In genomic region chr3:45053805-45054195, GRCh38 we compare ENCODE assay signal across 12 cellular contexts. TPM values are rescaled to one million over a fixed set of nuclear protein-coding genes. Genes with fewer than 3 reads are reported as not detected.
A peak's percentile ranks its signal among the peaks of the same experiment; 100 is the strongest.
DNase-seq lines count a peak whose midpoint lies in the region; ATAC-seq and TF ChIP-seq lines count a peak whose summit lies in the region.
"Not testable (repeated sequence)": the region's sequence is repeated elsewhere in the genome, so short reads cannot be mapped to it uniquely, and the experiment has no call there.
"Had no signal": no experiment of that assay in that cellular context is flagged by ENCODE, and none has a peak within 500 bp of the region (broad histone marks: within the 10 kb centered on the region; RNA-seq: fewer than 3 reads in every experiment).

No MANE protein-coding gene starts in this region.

- H4K20me1 ChIP-seq in GM23248 (ENCODE audit: insufficient read depth); IMR-90 (ENCODE audit: insufficient read depth, low read length): not testable (repeated sequence)

- H3K4ac ChIP-seq in IMR-90 (ENCODE audit: low read depth, low read length) = peak overlapping the region; percentile 81

- H3K9me3 Mint-ChIP-seq in activated CD4-positive, alpha-beta memory T cell treated with anti-CD3 and anti-CD28 coated beads for 36 hours = not testable (repeated sequence)
- H3K9me3 Mint-ChIP-seq in MCF 10A (ENCODE audit: unreplicated experiment) = peaks cover 10% of the 10 kb centered on the region

- not testable (repeated sequence) for H3K36me3 ChIP-seq in ACC112 (ENCODE audit: insufficient read depth, low read length); GM23248 (ENCODE audit: low read depth); IMR-90 (ENCODE audit: control insufficient read depth, insufficient read depth, low read length); RWPE2 (ENCODE audit: low read depth); esophagus muscularis mucosa; neutrophil

- H3K4me2 ChIP-seq in GM23248 (ENCODE audit: unreplicated experiment) = peak overlapping the region; percentile 64
- not testable (repeated sequence) for H3K4me2 ChIP-seq in IMR-90 (ENCODE audit: low read depth, low read length)

- not testable (repeated sequence) for TF ChIP-seq RAD21 in IMR-90 (IDR thresholded peaks at IDR 0.05; ENCODE audit: low read length)

- not testable (repeated sequence) for TF ChIP-seq EP300 in esophagus muscularis mucosa (IDR thresholded peaks at IDR 0.05)

- H3K23ac ChIP-seq in IMR-90 (ENCODE audit: low read depth, low read length) = peak overlapping the region; percentile 25; the same call in 1 of the 2 replicates

- not testable (repeated sequence) for DNase-seq in GM23248; IMR-90; RWPE2 (ENCODE audit: low spot score); MCF 10A (ENCODE audit: unreplicated experiment); esophagus muscularis mucosa (ENCODE audit: extremely low spot score)
- peak; percentile 16 for DNase-seq in activated CD4-positive, alpha-beta memory T cell treated with anti-CD3 and anti-CD28 coated beads for 36 hours

- H3K27me3 ChIP-seq in ACC112 (ENCODE audit: insufficient read depth, low read length); GM23248 (replicated peaks; ENCODE audit: insufficient read depth); IMR-90 (ENCODE audit: control insufficient read depth, insufficient read depth, low read length); RWPE2 (ENCODE audit: insufficient read depth, poor library complexity, severe bottlenecking); esophagus muscularis mucosa; neutrophil: not testable (repeated sequence)

- peak overlapping the region; percentile 94; the same call in 1 of the 2 replicates for H2AK5ac ChIP-seq in IMR-90 (ENCODE audit: low read depth, low read length)

- H2BK15ac ChIP-seq in IMR-90 (ENCODE audit: low read depth, low read length) = 0 out of 3 replicates have a peak overlapping the region, but pooled peaks have one; percentile 92

- peak overlapping the region; percentile 96; the same call in 1 of the 2 replicates for H3K18ac ChIP-seq in IMR-90 (ENCODE audit: low read depth, low read length)

- H4K8ac ChIP-seq in IMR-90 (ENCODE audit: low read depth in 2 of 2, low read length in 2 of 2) = peak overlapping the region; percentile 51 to 78

- not testable (repeated sequence) for H3K27me3 Mint-ChIP-seq in activated CD4-positive, alpha-beta memory T cell treated with anti-CD3 and anti-CD28 coated beads for 36 hours; MCF 10A (ENCODE audit: insufficient read depth, unreplicated experiment)

- peak overlapping the region; percentile 99 for H2BK120ac ChIP-seq in IMR-90 (ENCODE audit: low read depth, low read length)

- BruUV-seq in IMR-90 (replicated peaks; lab: Mats Ljungman, UMichigan); MCF 10A (replicated peaks; lab: Mats Ljungman, UMichigan): not testable (repeated sequence)

- H3K27ac ChIP-seq in ACC112 (ENCODE audit: low read depth, low read length) (peak overlapping the region; percentile 88), GM23248 (peak overlapping the region; percentile 83), IMR-90 (ENCODE audit: insufficient read depth, low read length) (peak overlapping the region; percentile 84; the same call in 1 of the 2 replicates), RWPE2 (ENCODE audit: poor library complexity, severe bottlenecking) (peak overlapping the region; percentile 64), esophagus muscularis mucosa (replicated peaks in 1 of 4) (peak overlapping the region in 3 of 4 donors; percentile 23 to 85 (median 69)), neutrophil (peak overlapping the region; percentile 81)

- H4K91ac ChIP-seq in IMR-90 (ENCODE audit: insufficient read depth, low read depth, low read length) = peak overlapping the region; percentile 85

- not testable (repeated sequence) for TF ChIP-seq CTCF in IMR-90 (conservative IDR thresholded peaks at IDR 0.05; ENCODE audit: low read depth, low read length); RWPE2 (IDR thresholded peaks at IDR 0.05; ENCODE audit: poor library complexity, severe bottlenecking); MCF 10A (IDR thresholded peaks at IDR 0.05; ENCODE audit: unreplicated experiment); esophagus muscularis mucosa (IDR thresholded peaks at IDR 0.05); neutrophil (IDR thresholded peaks at IDR 0.05)

- POLR2A ChIA-PET in IMR-90 (lab: Charles Lee; ENCODE audit: unreplicated experiment); activated CD4-positive, alpha-beta memory T cell treated with anti-CD3 and anti-CD28 coated beads for 36 hours (lab: Charles Lee): not testable (repeated sequence)
- POLR2A ChIA-PET in MCF 10A (lab: Yijun Ruan, JAX) = interaction anchor here (0.6 to 4.2 kb wide), 9 partner anchors 11 to 602 kb away, joined by 3 to 37 read pairs (median 4); partner anchors contain the start of gene CDCP1

- peak overlapping the region; percentile 90; the same call in 1 of the 2 replicates for H2BK20ac ChIP-seq in IMR-90 (ENCODE audit: low read depth, low read length)

- H3K9me1 ChIP-seq in IMR-90 (ENCODE audit: insufficient read depth, low read length) = peaks cover 19% of the 10 kb centered on the region

- dilution Hi-C loops in IMR-90 (cut with HindIII; ENCODE audit: low sequenced_read_pairs, unreplicated experiment) = not testable (repeated sequence)

- H2AK9ac ChIP-seq in IMR-90 (replicated peaks; ENCODE audit: low read depth, low read length, poor library complexity) = not testable (repeated sequence)

- H3K14ac ChIP-seq in IMR-90 (replicated peaks; ENCODE audit: low read depth, low read length) = peak overlapping the region; percentile 57

- ATAC-seq in IMR-90 (ENCODE audit: low read depth); RWPE2 (ENCODE audit: low read depth): not testable (repeated sequence)

- WGBS in GM23248 (ENCODE audit: low coverage in 1 of 2, low lambda C conversion rate in 2 of 2, missing lambda C conversion rate in 2 of 2), 2 experiments = 19 to 24% methylated on average over 1 of the region's 1 CpG
- WGBS in IMR-90 (ENCODE audit: extremely low coverage in 2 of 2, insufficient read length in 1 of 2), 2 experiments = no CpG with 5 or more reads among the region's 1 CpG
- WGBS in esophagus muscularis mucosa = 55% methylated on average over 1 of the region's 1 CpG

- H3K9me3 ChIP-seq in GM23248 (ENCODE audit: low read depth); IMR-90 (ENCODE audit: control insufficient read depth, insufficient read depth, low read length); RWPE2 (ENCODE audit: severe bottlenecking); esophagus muscularis mucosa; neutrophil: not testable (repeated sequence)

- not testable (repeated sequence) for H3K27ac Mint-ChIP-seq in activated CD4-positive, alpha-beta memory T cell treated with anti-CD3 and anti-CD28 coated beads for 36 hours
- peak overlapping the region; percentile 43 for H3K27ac Mint-ChIP-seq in MCF 10A (ENCODE audit: low read depth, unreplicated experiment)

- CTCF ChIA-PET in IMR-90 (lab: Yijun Ruan, JAX) (interaction anchor here (2.5 kb wide), 1 partner anchor 12 kb away, joined by 6 read pairs; no protein-coding TSS in a partner anchor), MCF 10A (lab: Yijun Ruan, JAX) (interaction anchor here (0.6 to 5.5 kb wide), 8 partner anchors 9 to 608 kb away, joined by 3 to 26 read pairs (median 6); no protein-coding TSS in a partner anchor)
- CTCF ChIA-PET in activated CD4-positive, alpha-beta memory T cell treated with anti-CD3 and anti-CD28 coated beads for 36 hours (lab: Charles Lee) = interaction anchor here (3.4 to 4.3 kb wide), 3 partner anchors 11 to 157 kb away, joined by 18 to 25 read pairs (median 22); no protein-coding TSS in a partner anchor

- H3K36me3 Mint-ChIP-seq in activated CD4-positive, alpha-beta memory T cell treated with anti-CD3 and anti-CD28 coated beads for 36 hours; MCF 10A (ENCODE audit: insufficient read depth, unreplicated experiment): not testable (repeated sequence)

- H3K4me1 ChIP-seq in ACC112 (ENCODE audit: control insufficient read depth, insufficient read depth, low read length, unreplicated experiment) (peaks cover 52% of the 10 kb centered on the region), GM23248 (ENCODE audit: insufficient read depth) (peaks cover 51% of the 10 kb centered on the region), IMR-90 (ENCODE audit: control insufficient read depth, insufficient read depth, low read length) (peaks cover 19% of the 10 kb centered on the region), RWPE2 (ENCODE audit: insufficient read depth, poor library complexity, severe bottlenecking) (peaks cover 45% of the 10 kb centered on the region), esophagus muscularis mucosa (peaks cover 20 to 48% (median 47%) of the 10 kb centered on the region in 4 donors), neutrophil (ENCODE audit: control insufficient read depth in 1 of 2, insufficient read depth in 1 of 2, low read depth in 1 of 2, low read length in 1 of 2) (peaks cover 33 to 53% of the 10 kb centered on the region in 2 experiments)

- peaks cover 18% of the 10 kb centered on the region for H3K4me1 Mint-ChIP-seq in activated CD4-positive, alpha-beta memory T cell treated with anti-CD3 and anti-CD28 coated beads for 36 hours (ENCODE audit: low read depth)
- peaks cover 49% of the 10 kb centered on the region for H3K4me1 Mint-ChIP-seq in MCF 10A (ENCODE audit: insufficient read depth, unreplicated experiment)

- peak overlapping the region; percentile 43 for H4K5ac ChIP-seq in IMR-90 (ENCODE audit: low read depth, low read length)

- peaks cover 4 to 19% of the 10 kb centered on the region in 2 experiments for H3K79me1 ChIP-seq in IMR-90 (ENCODE audit: low read depth in 1 of 2, low read length in 2 of 2)

- TF ChIP-seq POLR2A in IMR-90 (IDR thresholded peaks at IDR 0.05; ENCODE audit: low read depth, low read length); esophagus muscularis mucosa (IDR thresholded peaks at IDR 0.05; ENCODE audit: low read depth): not testable (repeated sequence)

- H3K56ac ChIP-seq in IMR-90 (ENCODE audit: extremely low read depth, insufficient read depth, low read length) = 0 out of 2 replicates have a peak overlapping the region, but pooled peaks have one; percentile 71

- in situ Hi-C loops in GM23248 (cut with MboI); IMR-90 (cut with MboI; ENCODE audit: low sequenced_read_pairs): not testable (repeated sequence)

- not testable (repeated sequence) for H2AFZ ChIP-seq in ACC112 (ENCODE audit: low read length, unreplicated experiment); GM23248; IMR-90 (replicated peaks; ENCODE audit: low read length, poor library complexity)

- H2BK5ac ChIP-seq in IMR-90 (ENCODE audit: low read depth, low read length, poor library complexity, severe bottlenecking) = peak overlapping the region; percentile 99

- not testable (repeated sequence) for H3K9ac ChIP-seq in GM23248; IMR-90 (ENCODE audit: low read depth, low read length)

- H3F3A ChIP-seq in GM23248 (ENCODE audit: insufficient read depth) = peaks cover 51% of the 10 kb centered on the region

- not testable (repeated sequence) for H3K4me3 ChIP-seq in ACC112 (ENCODE audit: low read depth, low read length); GM23248; IMR-90 (ENCODE audit: insufficient read depth, low read depth, low read length); RWPE2 (ENCODE audit: severe bottlenecking); esophagus muscularis mucosa; neutrophil (ENCODE audit: low read depth in 1 of 2, low read length in 1 of 2)

- intact Hi-C loops in IMR-90 (cut with micrococcal nuclease) = loop anchor here (2.0 kb wide), 1 partner anchor 171 kb away; no protein-coding TSS in a partner anchor
- intact Hi-C loops in activated CD4-positive, alpha-beta memory T cell treated with anti-CD3 and anti-CD28 coated beads for 36 hours (cut with micrococcal nuclease); MCF 10A (cut with micrococcal nuclease); esophagus muscularis mucosa (cut with DNase I): not testable (repeated sequence)

- H3K4me3 Mint-ChIP-seq in activated CD4-positive, alpha-beta memory T cell treated with anti-CD3 and anti-CD28 coated beads for 36 hours; MCF 10A (ENCODE audit: unreplicated experiment): not testable (repeated sequence)

- not testable (repeated sequence) for H3K9me2 ChIP-seq in GM23248 (ENCODE audit: insufficient read depth)

- H3K79me2 ChIP-seq in ACC112 (ENCODE audit: control insufficient read depth, insufficient read depth, low read length, unreplicated experiment); GM23248 (ENCODE audit: insufficient read depth): not testable (repeated sequence)

RNA-seq across cellular contexts. Expression of gene CLEC3B, which starts 27.7 kb away (rescaled TPM):
- total RNA-seq in GM23248 (2014; rRNA removed; shearing (Covaris generic)) = 42.1 and 45.4 TPM in 2 replicates
- 48.8 and 49.5 TPM in 2 replicates for polyA plus RNA-seq in GM23248 (2016; fragmentation: Nextera tagmentation; extraction: Ambion mirVana)
- total RNA-seq in IMR-90 (2012; rRNA removed) = 1.9 and 3.6 TPM in 2 replicates
- 13.2 and 13.8 TPM in 2 replicates for polyA plus RNA-seq in IMR-90 (2012; rRNA removed)
- polyA plus RNA-seq in IMR-90 (2012; cell fraction: cytosol; rRNA removed) = 20.2 and 52.4 TPM in 2 replicates
- 7.8 and 10.6 TPM in 2 replicates for polyA plus RNA-seq in IMR-90 (2012; cell fraction: nucleus; rRNA removed; ENCODE audit: low replicate concordance)
- not detected for total RNA-seq in activated CD4-positive, alpha-beta memory T cell treated with anti-CD3 and anti-CD28 coated beads for 36 hours
- not detected in 2 replicates for total RNA-seq in MCF 10A (2022)
- 100 to 1,000 TPM in 1 of 4 donors, 10 to 100 TPM in 3; 47.1 to 144 (median 75.1) TPM for total RNA-seq in esophagus muscularis mucosa
- total RNA-seq: B cell had no signal
- polyA plus RNA-seq: A549; CD8-positive, alpha-beta memory T cell; IgD-negative memory B cell had no signal
